11 cellular contexts compared by ENCODE assay signal in the genomic region with DNA sequence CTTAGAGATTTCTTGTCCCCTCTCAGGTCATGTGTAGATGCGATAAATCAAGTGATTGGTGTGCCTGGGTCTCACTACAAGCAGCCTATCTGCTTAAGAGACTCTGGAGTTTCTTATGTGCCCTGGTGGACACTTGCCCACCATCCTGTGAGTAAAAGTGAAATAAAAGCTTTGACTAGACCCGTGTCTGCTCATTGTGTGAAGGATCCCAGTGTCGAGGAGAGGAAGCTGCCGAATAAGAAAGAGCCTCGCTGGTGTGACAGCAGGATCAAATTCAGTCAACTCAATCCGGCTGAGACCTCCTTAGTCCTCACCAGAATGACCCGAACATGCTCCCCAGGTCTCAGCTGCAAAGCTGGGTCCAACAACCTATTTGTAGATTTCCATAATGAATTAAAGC. TPM values are rescaled to one million over a fixed set of nuclear protein-coding genes. Genes with fewer than 3 reads are reported as not detected.
DNase-seq lines count a peak whose midpoint lies in the region; ATAC-seq and TF ChIP-seq lines count a peak whose summit lies in the region.
"Had no signal": no experiment of that assay in that cellular context is flagged by ENCODE, and none has a peak within 500 bp of the region (broad histone marks: within the 10 kb centered on the region; RNA-seq: fewer than 3 reads in every experiment).

No MANE protein-coding gene starts in this region.

- peak overlapping the region; percentile 59 for H3K4me3 Mint-ChIP-seq in activated naive CD4-positive, alpha-beta T cell treated with anti-CD3 and anti-CD28 coated beads, Interleukin-2, amount 10 ng/mL, durations not matched to agents 7 days and 5 days
- H3K4me3 Mint-ChIP-seq in activated T-helper 1 cell treated with anti-CD3 and anti-CD28 coated beads, Interleukin-12 subunit alpha, Interleukin-12 subunit beta, Interleukin-2, Interleukin-4 antibody, amounts not matched to agents 30 ng/mL and 10 ng/mL and 1 ng/mL, durations not matched to agents 14 hours and 24 hours and 36 hours = peak overlapping the region; percentile 84
- peak overlapping the region; percentile 71 for H3K4me3 Mint-ChIP-seq in stimulated activated naive CD8-positive, alpha-beta T cell treated with anti-CD3 and anti-CD28 coated beads, Interleukin-15, Interleukin-2, amounts not matched to agents 100 ng/mL and 50 ng/mL, for 24 hours

- DNase-seq in activated naive CD4-positive, alpha-beta T cell treated with anti-CD3 and anti-CD28 coated beads, Interleukin-2, amount 10 ng/mL, durations not matched to agents 7 days and 5 days = no peak
- no peak for DNase-seq in activated naive CD4-positive, alpha-beta T cell treated with anti-CD3 and anti-CD28 coated beads, Interleukin-2, amount 50 U/mL, for 16 hours
- DNase-seq in activated T-helper 1 cell treated with anti-CD3 and anti-CD28 coated beads, Interleukin-12 subunit alpha, Interleukin-12 subunit beta, Interleukin-2, Interleukin-4 antibody, amounts not matched to agents 30 ng/mL and 10 ng/mL and 1 ng/mL, durations not matched to agents 14 hours and 24 hours and 36 hours (ENCODE audit: low spot score) = no peak
- no peak for DNase-seq in NCI-H446 treated with DMSO at 0.1 percent for 48 hours (lab: John Stamatoyannopoulos, UW)
- DNase-seq: NCI-H2081 treated with DMSO at 0.1 percent for 48 hours had no signal

- no peak for TF ChIP-seq POLR2A in GM18505 (IDR thresholded peaks at IDR 0.05; ENCODE audit: borderline replicate concordance, extremely low read depth, insufficient read depth, insufficient read length)

- peak overlapping the region; percentile 99 for H3K27ac Mint-ChIP-seq in activated naive CD4-positive, alpha-beta T cell treated with anti-CD3 and anti-CD28 coated beads, Interleukin-2, amount 10 ng/mL, durations not matched to agents 7 days and 5 days
- peak overlapping the region; percentile 100 for H3K27ac Mint-ChIP-seq in activated T-helper 1 cell treated with anti-CD3 and anti-CD28 coated beads, Interleukin-12 subunit alpha, Interleukin-12 subunit beta, Interleukin-2, Interleukin-4 antibody, amounts not matched to agents 30 ng/mL and 10 ng/mL and 1 ng/mL, durations not matched to agents 14 hours and 24 hours and 36 hours
- H3K27ac Mint-ChIP-seq in stimulated activated naive CD8-positive, alpha-beta T cell treated with anti-CD3 and anti-CD28 coated beads, Interleukin-15, Interleukin-2, amounts not matched to agents 100 ng/mL and 50 ng/mL, for 24 hours = peak overlapping the region; percentile 100

- H3K36me3 Mint-ChIP-seq in activated naive CD4-positive, alpha-beta T cell treated with anti-CD3 and anti-CD28 coated beads, Interleukin-2, amount 10 ng/mL, durations not matched to agents 7 days and 5 days = peaks cover 69% of the 10 kb centered on the region
- peaks cover 79% of the 10 kb centered on the region for H3K36me3 Mint-ChIP-seq in activated T-helper 1 cell treated with anti-CD3 and anti-CD28 coated beads, Interleukin-12 subunit alpha, Interleukin-12 subunit beta, Interleukin-2, Interleukin-4 antibody, amounts not matched to agents 30 ng/mL and 10 ng/mL and 1 ng/mL, durations not matched to agents 14 hours and 24 hours and 36 hours (ENCODE audit: low read depth)
- peaks cover 82% of the 10 kb centered on the region for H3K36me3 Mint-ChIP-seq in stimulated activated naive CD8-positive, alpha-beta T cell treated with anti-CD3 and anti-CD28 coated beads, Interleukin-15, Interleukin-2, amounts not matched to agents 100 ng/mL and 50 ng/mL, for 24 hours (ENCODE audit: low read depth)

- intact Hi-C loops in activated T-helper 1 cell treated with anti-CD3 and anti-CD28 coated beads, Interleukin-12 subunit alpha, Interleukin-12 subunit beta, Interleukin-2, Interleukin-4 antibody, amounts not matched to agents 30 ng/mL and 10 ng/mL and 1 ng/mL, durations not matched to agents 14 hours and 24 hours and 36 hours (cut with micrococcal nuclease) = loop anchor here (1.0 to 10.0 kb wide), 13 partner anchors 8 to 896 kb away; partner anchors contain the start of genes CD2, TENT5C and TTF2

- peak; percentile 35 for ATAC-seq in HG03354 (IDR thresholded peaks at IDR 0.05; ENCODE audit: poor library complexity, severe bottlenecking, unreplicated experiment)
- ATAC-seq in GM18505 (IDR thresholded peaks at IDR 0.05; ENCODE audit: unreplicated experiment) = no peak
- ATAC-seq in HG03571 (IDR thresholded peaks at IDR 0.05; ENCODE audit: unreplicated experiment) = no peak
- ATAC-seq: right cardiac atrium had no signal

- H3K27me3 Mint-ChIP-seq in activated naive CD4-positive, alpha-beta T cell treated with anti-CD3 and anti-CD28 coated beads, Interleukin-2, amount 10 ng/mL, durations not matched to agents 7 days and 5 days = no peaks in the 10 kb centered on the region
- peaks cover 3% of the 10 kb centered on the region for H3K27me3 Mint-ChIP-seq in activated T-helper 1 cell treated with anti-CD3 and anti-CD28 coated beads, Interleukin-12 subunit alpha, Interleukin-12 subunit beta, Interleukin-2, Interleukin-4 antibody, amounts not matched to agents 30 ng/mL and 10 ng/mL and 1 ng/mL, durations not matched to agents 14 hours and 24 hours and 36 hours (ENCODE audit: insufficient read depth)
- peaks cover 3% of the 10 kb centered on the region for H3K27me3 Mint-ChIP-seq in stimulated activated naive CD8-positive, alpha-beta T cell treated with anti-CD3 and anti-CD28 coated beads, Interleukin-15, Interleukin-2, amounts not matched to agents 100 ng/mL and 50 ng/mL, for 24 hours

- CTCF ChIA-PET in activated naive CD4-positive, alpha-beta T cell treated with anti-CD3 and anti-CD28 coated beads, Interleukin-2, amount 10 ng/mL, durations not matched to agents 7 days and 5 days (lab: Charles Lee) = interaction anchor here (0.7 to 12.8 kb wide), 15 partner anchors 9 to 285 kb away, joined by 3 to 162 read pairs (median 7); partner anchors contain the start of gene CD2

- peaks cover 93% of the 10 kb centered on the region for H3K4me1 Mint-ChIP-seq in activated naive CD4-positive, alpha-beta T cell treated with anti-CD3 and anti-CD28 coated beads, Interleukin-2, amount 10 ng/mL, durations not matched to agents 7 days and 5 days
- peaks cover 95% of the 10 kb centered on the region for H3K4me1 Mint-ChIP-seq in activated T-helper 1 cell treated with anti-CD3 and anti-CD28 coated beads, Interleukin-12 subunit alpha, Interleukin-12 subunit beta, Interleukin-2, Interleukin-4 antibody, amounts not matched to agents 30 ng/mL and 10 ng/mL and 1 ng/mL, durations not matched to agents 14 hours and 24 hours and 36 hours (ENCODE audit: low read depth)
- peaks cover 97% of the 10 kb centered on the region for H3K4me1 Mint-ChIP-seq in stimulated activated naive CD8-positive, alpha-beta T cell treated with anti-CD3 and anti-CD28 coated beads, Interleukin-15, Interleukin-2, amounts not matched to agents 100 ng/mL and 50 ng/mL, for 24 hours (ENCODE audit: low read depth)

- peaks cover 9% of the 10 kb centered on the region for H3K9me3 Mint-ChIP-seq in activated naive CD4-positive, alpha-beta T cell treated with anti-CD3 and anti-CD28 coated beads, Interleukin-2, amount 10 ng/mL, durations not matched to agents 7 days and 5 days
- peaks cover 11% of the 10 kb centered on the region for H3K9me3 Mint-ChIP-seq in activated T-helper 1 cell treated with anti-CD3 and anti-CD28 coated beads, Interleukin-12 subunit alpha, Interleukin-12 subunit beta, Interleukin-2, Interleukin-4 antibody, amounts not matched to agents 30 ng/mL and 10 ng/mL and 1 ng/mL, durations not matched to agents 14 hours and 24 hours and 36 hours
- H3K9me3 Mint-ChIP-seq in stimulated activated naive CD8-positive, alpha-beta T cell treated with anti-CD3 and anti-CD28 coated beads, Interleukin-15, Interleukin-2, amounts not matched to agents 100 ng/mL and 50 ng/mL, for 24 hours = peaks cover under 1% of the 10 kb centered on the region

RNA-seq across cellular contexts. Expression of gene CD2, which starts 14.8 kb away (rescaled TPM):
- total RNA-seq in activated T-helper 1 cell treated with anti-CD3 and anti-CD28 coated beads, Interleukin-12 subunit alpha, Interleukin-12 subunit beta, Interleukin-2, Interleukin-4 antibody, amounts not matched to agents 30 ng/mL and 10 ng/mL and 1 ng/mL, durations not matched to agents 14 hours and 24 hours and 36 hours = 651 and 685 TPM in 2 replicates
- total RNA-seq: RPMI7951 had no signal
